ENCODE assay signal across 29 cellular contexts in genomic region chr5:120932480-120932879, GRCh38.
DNase-seq lines count a peak whose midpoint lies in the region; ATAC-seq, FAIRE-seq and TF ChIP-seq lines count a peak whose summit lies in the region.
"Had no signal": no experiment of that assay in that cellular context is flagged by ENCODE, and none has a peak within 500 bp of the region (broad histone marks: within the 10 kb centered on the region; RNA-seq: fewer than 3 reads in every experiment).

No MANE protein-coding gene starts in this region.

- H4K20me1 ChIP-seq in GM23338 (replicated peaks; ENCODE audit: insufficient read depth) (no peaks in the 10 kb centered on the region), H1 (replicated peaks in 1 of 2; ENCODE audit: control insufficient read depth in 1 of 2, insufficient read depth in 2 of 2, low read length in 2 of 2) (no peaks in the 10 kb centered on the region)
- H4K20me1 ChIP-seq: BLaER1 had no signal

- POLR2A ChIA-PET in WTC11 (lab: Charles Lee) (no interaction called here), H1 (lab: Charles Lee; ENCODE audit: partially characterized antibody) (no interaction called here)

- H3K9me3 ChIP-seq in H1 (ENCODE audit: insufficient read depth in 2 of 2, low read depth in 1 of 2, low read length in 1 of 2) (no peaks in the 10 kb centered on the region; a peak in 1 of 4 replicates), gastroesophageal sphincter (no peaks in the 10 kb centered on the region)
- H3K9me3 ChIP-seq: BE2C had no signal

- no peaks in the 10 kb centered on the region for H3K36me3 Mint-ChIP-seq in GM23338 (ENCODE audit: low read depth)
- 0 out of 2 replicates have a peak, but pooled peaks cover 3% of the 10 kb centered on the region for H3K36me3 Mint-ChIP-seq in WTC11
- H3K36me3 Mint-ChIP-seq: CD14-positive monocyte; CD4-positive, alpha-beta memory T cell; CD4-positive, CD25-positive, alpha-beta regulatory T cell; CD8-positive, alpha-beta memory T cell had no signal

- no peak overlapping the region for H2BK20ac ChIP-seq in H1 (ENCODE audit: low read length)

- H3K79me2 ChIP-seq in GM23338 (replicated peaks; ENCODE audit: insufficient read depth) = no peaks in the 10 kb centered on the region
- no peaks in the 10 kb centered on the region for H3K79me2 ChIP-seq in H1 (ENCODE audit: control insufficient read depth in 1 of 2, insufficient read depth in 2 of 2, low read length in 2 of 2)

- H2BK120ac ChIP-seq in H1 (replicated peaks; ENCODE audit: low read depth, low read length) = no peak overlapping the region

- DNase-seq in GM23338 (ENCODE audit: low spot score) = no peak
- DNase-seq in WTC11 (ENCODE audit: low spot score) = no peak
- no peak for DNase-seq in H1 (ENCODE audit: low read depth in 1 of 2, low spot score in 2 of 2)
- DNase-seq in iPS-NIHi7 (ENCODE audit: extremely low spot score) = peak; percentile 11
- no peak for DNase-seq in activated CD4-positive, alpha-beta T cell treated with anti-CD3 and anti-CD28 coated beads for 4 hours
- no peak for DNase-seq in 8988T
- no peak for DNase-seq in NOMO-1 treated with dmso at 0.1 percent for 144 hours (lab: John Stamatoyannopoulos, UW; ENCODE audit: unreplicated experiment)
- DNase-seq: ACHN; BE2C; C1 segment of cervical spinal cord; CD4-positive, alpha-beta memory T cell; CD4-positive, CD25-positive, alpha-beta regulatory T cell; CD8-positive, alpha-beta memory T cell; COR-L47; DMS 273 treated with DMSO at 0.1 percent for 48 hours; DMS153; DMS53; DMS79; DND-41; EL; GDM1 had no signal

- FAIRE-seq in H1 (lab: Jason Lieb, UNC) = no peak
- FAIRE-seq: A204.1, GM12878, GM12892, GM18507 had no signal

- no peak overlapping the region for H4K5ac ChIP-seq in H1 (ENCODE audit: insufficient read length, low read depth, low read length)

- peak; percentile 19 to 40; a peak in 3 of 4 replicates for TF ChIP-seq RAD21 in H1 (IDR thresholded peaks at IDR 0.05 in 1 of 2, conservative IDR thresholded peaks at IDR 0.05 in 1 of 2; ENCODE audit: low read depth in 2 of 2, low read length in 2 of 2)

- H3K27me3 ChIP-seq in GM23338 (ENCODE audit: insufficient read depth) = no peaks in the 10 kb centered on the region
- H3K27me3 ChIP-seq in H1 (replicated peaks in 1 of 4; ENCODE audit: control insufficient read depth in 3 of 4, extremely low read depth in 1 of 4, insufficient read depth in 3 of 4, low read length in 3 of 4) = no peaks in the 10 kb centered on the region
- no peaks in the 10 kb centered on the region for H3K27me3 ChIP-seq in gastroesophageal sphincter
- H3K27me3 ChIP-seq: BE2C, BLaER1 had no signal

- no peaks in the 10 kb centered on the region for H3K9me3 Mint-ChIP-seq in GM23338
- H3K9me3 Mint-ChIP-seq in WTC11 = peaks cover 4% of the 10 kb centered on the region; the same call in 1 of the 2 replicates

- no peak overlapping the region for H3K4ac ChIP-seq in H1 (replicated peaks; ENCODE audit: insufficient read length, low read depth, low read length)

- no peak overlapping the region for H2AK5ac ChIP-seq in H1 (ENCODE audit: low read depth, low read length)

- H4K8ac ChIP-seq in H1 (ENCODE audit: extremely low read depth, insufficient read depth, low read length) = no peak overlapping the region

- TF ChIP-seq CTCF in GM23338 (conservative IDR thresholded peaks at IDR 0.05; ENCODE audit: low read depth in 2 of 2) (0 out of 4 replicates have a peak, but pooled peaks of 1 of the 2 experiments have one; percentile 31), WTC11 (IDR thresholded peaks at IDR 0.05) (no peak), H1 (IDR thresholded peaks at IDR 0.05; ENCODE audit: control extremely low read depth in 1 of 3, insufficient read depth in 1 of 3, low read depth in 1 of 3, low read length in 3 of 3) (no peak), gastroesophageal sphincter (IDR thresholded peaks at IDR 0.05) (no peak)

- TF ChIP-seq POLR2A in H1 (IDR thresholded peaks at IDR 0.05; ENCODE audit: control extremely low read depth in 1 of 2, low read depth in 2 of 2, low read length in 2 of 2) (no peak), gastroesophageal sphincter (IDR thresholded peaks at IDR 0.05) (no peak)

- no peak overlapping the region for H2BK5ac ChIP-seq in H1 (ENCODE audit: low read depth, low read length)

- no peaks in the 10 kb centered on the region for H3F3A ChIP-seq in GM23338 (replicated peaks; ENCODE audit: low read depth)

- no peak overlapping the region for H3K27ac Mint-ChIP-seq in GM23338
- H3K27ac Mint-ChIP-seq in WTC11 = no peak overlapping the region
- H3K27ac Mint-ChIP-seq: CD14-positive monocyte; CD4-positive, alpha-beta memory T cell; CD4-positive, CD25-positive, alpha-beta regulatory T cell; CD8-positive, alpha-beta memory T cell had no signal

- H3K9me2 ChIP-seq in GM23338 (ENCODE audit: insufficient read depth) = no peaks in the 10 kb centered on the region

- CTCF ChIA-PET in WTC11 (lab: Charles Lee) = no interaction called here
- CTCF ChIA-PET in H1 (lab: Charles Lee; ENCODE audit: partially characterized antibody) = interaction anchor here (0.7 to 1.8 kb wide), 4 partner anchors 9 to 115 kb away, joined by 3 to 4 read pairs (median 4); no protein-coding TSS in a partner anchor

- no peak overlapping the region for H2BK15ac ChIP-seq in H1 (ENCODE audit: low read length)

- no peak overlapping the region for H2BK12ac ChIP-seq in H1 (ENCODE audit: low read depth, low read length)

- H3K4me3 ChIP-seq in GM23338 (no peak overlapping the region), H1 (ENCODE audit: extremely low read depth in 1 of 4, insufficient read depth in 2 of 4, low read depth in 3 of 4, low read length in 4 of 4) (no peak overlapping the region), gastroesophageal sphincter (no peak overlapping the region)
- H3K4me3 ChIP-seq: BLaER1, GM12878 had no signal

- H2AFZ ChIP-seq in GM23338 (no peak overlapping the region), H1 (ENCODE audit: low read length) (no peak overlapping the region)

- H3K4me2 ChIP-seq in GM23338 = no peak overlapping the region
- H3K4me2 ChIP-seq in H1 (ENCODE audit: insufficient read depth in 1 of 2, low read depth in 2 of 2, low read length in 2 of 2) = no peak overlapping the region
- H3K4me2 ChIP-seq: BLaER1 had no signal

- no peaks in the 10 kb centered on the region for H3K23me2 ChIP-seq in H1 (ENCODE audit: low read depth, low read length)

- no peaks in the 10 kb centered on the region for H3K36me3 ChIP-seq in GM23338 (ENCODE audit: insufficient read depth)
- H3K36me3 ChIP-seq in H1 (ENCODE audit: control insufficient read depth in 2 of 4, insufficient read depth in 4 of 4, low read length in 3 of 4) = no peaks in the 10 kb centered on the region
- no peaks in the 10 kb centered on the region for H3K36me3 ChIP-seq in gastroesophageal sphincter
- H3K36me3 ChIP-seq: BE2C, BLaER1 had no signal

- no peak overlapping the region for H3K18ac ChIP-seq in H1 (ENCODE audit: extremely low read depth, low read length)

- H3K27me3 Mint-ChIP-seq in GM23338 (ENCODE audit: insufficient read depth, low read depth, poor library complexity) = peaks cover 3% of the 10 kb centered on the region
- H3K27me3 Mint-ChIP-seq in WTC11 (ENCODE audit: low read depth) = no peaks in the 10 kb centered on the region; the same call in 1 of the 2 replicates
- H3K27me3 Mint-ChIP-seq: CD4-positive, alpha-beta memory T cell; CD4-positive, CD25-positive, alpha-beta regulatory T cell; CD8-positive, alpha-beta memory T cell had no signal

- H4K91ac ChIP-seq in H1 (replicated peaks; ENCODE audit: insufficient read length, low read length) = no peak overlapping the region

- H3K14ac ChIP-seq in H1 (ENCODE audit: insufficient read length) = no peak overlapping the region

- H3K4me3 Mint-ChIP-seq in GM23338 (no peak overlapping the region), WTC11 (no peak overlapping the region)
- H3K4me3 Mint-ChIP-seq: CD14-positive monocyte; CD4-positive, alpha-beta memory T cell; CD4-positive, CD25-positive, alpha-beta regulatory T cell; CD8-positive, alpha-beta memory T cell had no signal

- H3K9ac ChIP-seq in H1 (replicated peaks in 1 of 4; ENCODE audit: extremely low read depth in 1 of 4, low read depth in 3 of 4, low read length in 3 of 4) = no peak overlapping the region
- H3K9ac ChIP-seq: BLaER1 had no signal

- no peak overlapping the region for H3K56ac ChIP-seq in H1 (replicated peaks; ENCODE audit: insufficient read length, low read depth, low read length)

- no peak for TF ChIP-seq EP300 in H1 (IDR thresholded peaks at IDR 0.05; ENCODE audit: borderline replicate concordance in 1 of 2, low read depth in 2 of 2, low read length in 2 of 2)
- TF ChIP-seq EP300 in gastroesophageal sphincter (IDR thresholded peaks at IDR 0.05) = no peak

- no peaks in the 10 kb centered on the region; the same call in 2 of the 3 replicates for H3K4me1 Mint-ChIP-seq in GM23338
- H3K4me1 Mint-ChIP-seq in WTC11 = peaks cover 3% of the 10 kb centered on the region; the same call in 1 of the 2 replicates
- H3K4me1 Mint-ChIP-seq: CD14-positive monocyte; CD4-positive, alpha-beta memory T cell; CD4-positive, CD25-positive, alpha-beta regulatory T cell; CD8-positive, alpha-beta memory T cell had no signal

- H3K27ac ChIP-seq in GM23338 (ENCODE audit: low read depth) (no peak overlapping the region), H1 (ENCODE audit: low read depth, low read length) (no peak overlapping the region), gastroesophageal sphincter (no peak overlapping the region)
- H3K27ac ChIP-seq: 22Rv1, BLaER1 had no signal

- H3K79me1 ChIP-seq in H1 (ENCODE audit: low read depth, low read length) = no peaks in the 10 kb centered on the region

- H3K23ac ChIP-seq in H1 (ENCODE audit: insufficient read length) = no peak overlapping the region

- peak; percentile 53 for ATAC-seq in GM23338
- ATAC-seq in WTC11 = peak; percentile 78
- no peak for ATAC-seq in gastroesophageal sphincter
- ATAC-seq: GM12878 had no signal

- H3K4me1 ChIP-seq in GM23338 (ENCODE audit: insufficient read depth) (no peaks in the 10 kb centered on the region), H1 (replicated peaks in 1 of 4; ENCODE audit: control insufficient read depth in 3 of 4, insufficient read depth in 4 of 4, low read length in 3 of 4) (no peaks in the 10 kb centered on the region), gastroesophageal sphincter (no peaks in the 10 kb centered on the region)
- H3K4me1 ChIP-seq: BE2C, BLaER1 had no signal

TF ChIP-seq in H1, 55 proteins besides CTCF, POLR2A, EP300 and RAD21 (continues in another document):
- no peak for TF ChIP-seq JUND (IDR thresholded peaks at IDR 0.05; ENCODE audit: low read length)
- TF ChIP-seq CHD2 (IDR thresholded peaks at IDR 0.05; ENCODE audit: low read length) = no peak
- no peak for TF ChIP-seq GTF2F1 (IDR thresholded peaks at IDR 0.05; ENCODE audit: borderline replicate concordance, low read depth, low read length)
- TF ChIP-seq FOSL1 (IDR thresholded peaks at IDR 0.05; ENCODE audit: insufficient read depth, low read depth, low read length) = no peak
- TF ChIP-seq HDAC2 (IDR thresholded peaks at IDR 0.05; ENCODE audit: borderline replicate concordance in 1 of 2, low read depth in 2 of 2, low read length in 2 of 2) = no peak
- TF ChIP-seq PHF8 (conservative IDR thresholded peaks at IDR 0.05; ENCODE audit: low read depth, low read length) = no peak
- no peak for TF ChIP-seq TEAD4 (IDR thresholded peaks at IDR 0.05; ENCODE audit: low read depth, low read length)
